22 cellular contexts compared by ENCODE assay signal in genomic region chr10:5354068-5354467, GRCh38. TPM values are rescaled to one million over a fixed set of nuclear protein-coding genes. Genes with fewer than 3 reads are reported as not detected.
DNase-seq lines count a peak whose midpoint lies in the region; ATAC-seq and TF ChIP-seq lines count a peak whose summit lies in the region.
"Had no signal": no experiment of that assay in that cellular context is flagged by ENCODE, and none has a peak within 500 bp of the region (broad histone marks: within the 10 kb centered on the region; RNA-seq: fewer than 3 reads in every experiment).

No MANE protein-coding gene starts in this region.

- intact Hi-C loops in activated CD8-positive, alpha-beta T cell treated with anti-CD3 and anti-CD28 coated beads for 36 hours (cut with micrococcal nuclease) = no loop called here
- intact Hi-C loops in activated CD4-positive, alpha-beta T cell treated with anti-CD3 and anti-CD28 coated beads, Interleukin-2, amount 10 ng/mL, durations not matched to agents 24 days and 14 days (cut with micrococcal nuclease) = no loop called here

- peaks cover 12% of the 10 kb centered on the region; the same call in 2 of the 3 replicates for H3K4me1 Mint-ChIP-seq in GM23338
- peaks cover 13% of the 10 kb centered on the region for H3K4me1 Mint-ChIP-seq in activated CD8-positive, alpha-beta T cell treated with anti-CD3 and anti-CD28 coated beads for 36 hours (ENCODE audit: low read depth)
- peaks cover 8% of the 10 kb centered on the region for H3K4me1 Mint-ChIP-seq in activated CD4-positive, alpha-beta T cell treated with anti-CD3 and anti-CD28 coated beads, Interleukin-2, amount 10 ng/mL, durations not matched to agents 24 days and 14 days
- H3K4me1 Mint-ChIP-seq: brain, naive B cell had no signal

- no peaks in the 10 kb centered on the region for H3K36me3 ChIP-seq in GM23338 (ENCODE audit: insufficient read depth)
- H3K36me3 ChIP-seq: thoracic aorta had no signal

- H3K79me2 ChIP-seq in GM23338 (replicated peaks; ENCODE audit: insufficient read depth) = no peaks in the 10 kb centered on the region

- 0 out of 2 replicates have a peak overlapping the region, but pooled peaks have one; percentile 34 for H2AFZ ChIP-seq in GM23338

- no peaks in the 10 kb centered on the region for H3K27me3 ChIP-seq in GM23338 (ENCODE audit: insufficient read depth)

- H3K27ac ChIP-seq in GM23338 (ENCODE audit: low read depth) = no peak overlapping the region
- H3K27ac ChIP-seq: thoracic aorta had no signal

- H3K27me3 Mint-ChIP-seq in GM23338 (ENCODE audit: insufficient read depth, low read depth, poor library complexity) = no peaks in the 10 kb centered on the region
- peaks cover 4% of the 10 kb centered on the region for H3K27me3 Mint-ChIP-seq in activated CD8-positive, alpha-beta T cell treated with anti-CD3 and anti-CD28 coated beads for 36 hours
- peaks cover 5% of the 10 kb centered on the region for H3K27me3 Mint-ChIP-seq in activated CD4-positive, alpha-beta T cell treated with anti-CD3 and anti-CD28 coated beads, Interleukin-2, amount 10 ng/mL, durations not matched to agents 24 days and 14 days
- H3K27me3 Mint-ChIP-seq: activated naive CD8-positive, alpha-beta T cell; dendritic cell treated with granulocyte-macrophage colony-stimulating factor and Interleukin-4, amounts not matched to agents 40 ng/mL and 50 ng/mL, for 4 days had no signal

- ATAC-seq in GM19324 (IDR thresholded peaks at IDR 0.05; ENCODE audit: low FRiP score, unreplicated experiment) (peak; percentile 88), GM23338 (peak; percentile 40; the same call in 1 of the 3 replicates), HG03354 (IDR thresholded peaks at IDR 0.05; ENCODE audit: poor library complexity, severe bottlenecking, unreplicated experiment) (peak; percentile 85)
- no peak for ATAC-seq in activated CD8-positive, alpha-beta T cell treated with anti-CD3 and anti-CD28 coated beads for 36 hours
- ATAC-seq: PC-3 had no signal

- no peaks in the 10 kb centered on the region for H3F3A ChIP-seq in GM23338 (replicated peaks; ENCODE audit: low read depth)

- DNase-seq in GM23338 (ENCODE audit: low spot score) (no peak), fibroblast of pulmonary artery (ENCODE audit: low read depth) (peak; percentile 17), COR-L47 (lab: John Stamatoyannopoulos, UW) (no peak), NCI-H2029 (lab: John Stamatoyannopoulos, UW) (no peak)
- DNase-seq in activated CD8-positive, alpha-beta T cell treated with anti-CD3 and anti-CD28 coated beads for 36 hours = no peak
- no peak for DNase-seq in activated CD4-positive, alpha-beta T cell treated with anti-CD3 and anti-CD28 coated beads, Interleukin-2, amount 10 ng/mL, durations not matched to agents 24 days and 14 days
- DNase-seq: activated CD4-positive, alpha-beta T cell treated with anti-CD3 and anti-CD28 coated beads, Interleukin-2, amount 10 ng/mL, durations not matched to agents 7 days and 5 days; activated T-cell treated with anti-CD3 and anti-CD28 coated beads, Interleukin-2, amount 50 U/mL, for 1 hour; erythroblast; GF-D8; naive B cell; NCI-H524 treated with DMSO at 0.1 percent for 48 hours; PC-3; small intestine had no signal

- no peak overlapping the region for H3K4me3 Mint-ChIP-seq in GM23338
- H3K4me3 Mint-ChIP-seq in activated CD8-positive, alpha-beta T cell treated with anti-CD3 and anti-CD28 coated beads for 36 hours = no peak overlapping the region
- H3K4me3 Mint-ChIP-seq in activated CD4-positive, alpha-beta T cell treated with anti-CD3 and anti-CD28 coated beads, Interleukin-2, amount 10 ng/mL, durations not matched to agents 24 days and 14 days = no peak overlapping the region
- H3K4me3 Mint-ChIP-seq: activated CD4-positive, alpha-beta T cell treated with anti-CD3 and anti-CD28 coated beads, Interleukin-2, amount 10 ng/mL, durations not matched to agents 7 days and 5 days; activated naive CD8-positive, alpha-beta T cell; brain; dendritic cell treated with granulocyte-macrophage colony-stimulating factor and Interleukin-4, amounts not matched to agents 40 ng/mL and 50 ng/mL, for 4 days; naive B cell had no signal

- H3K27ac Mint-ChIP-seq in GM23338 = no peak overlapping the region
- H3K27ac Mint-ChIP-seq in activated CD8-positive, alpha-beta T cell treated with anti-CD3 and anti-CD28 coated beads for 36 hours = no peak overlapping the region
- no peak overlapping the region for H3K27ac Mint-ChIP-seq in activated CD4-positive, alpha-beta T cell treated with anti-CD3 and anti-CD28 coated beads, Interleukin-2, amount 10 ng/mL, durations not matched to agents 24 days and 14 days
- H3K27ac Mint-ChIP-seq: activated CD4-positive, alpha-beta T cell treated with anti-CD3 and anti-CD28 coated beads, Interleukin-2, amount 10 ng/mL, durations not matched to agents 7 days and 5 days; activated naive CD8-positive, alpha-beta T cell; brain; dendritic cell treated with granulocyte-macrophage colony-stimulating factor and Interleukin-4, amounts not matched to agents 40 ng/mL and 50 ng/mL, for 4 days had no signal

- CTCF ChIA-PET in activated CD8-positive, alpha-beta T cell treated with anti-CD3 and anti-CD28 coated beads for 36 hours (lab: Charles Lee) = no interaction called here

- no peaks in the 10 kb centered on the region for H4K20me1 ChIP-seq in GM23338 (replicated peaks; ENCODE audit: insufficient read depth)

- POLR2A ChIA-PET in activated CD8-positive, alpha-beta T cell treated with anti-CD3 and anti-CD28 coated beads for 36 hours (lab: Charles Lee) = no interaction called here

- H3K36me3 Mint-ChIP-seq in GM23338 (ENCODE audit: low read depth) = no peaks in the 10 kb centered on the region
- H3K36me3 Mint-ChIP-seq in activated CD8-positive, alpha-beta T cell treated with anti-CD3 and anti-CD28 coated beads for 36 hours (ENCODE audit: low read depth) = no peaks in the 10 kb centered on the region
- no peaks in the 10 kb centered on the region for H3K36me3 Mint-ChIP-seq in activated CD4-positive, alpha-beta T cell treated with anti-CD3 and anti-CD28 coated beads, Interleukin-2, amount 10 ng/mL, durations not matched to agents 24 days and 14 days (ENCODE audit: low read depth)
- H3K36me3 Mint-ChIP-seq: activated naive CD8-positive, alpha-beta T cell; brain; naive B cell had no signal

- H3K9me2 ChIP-seq in GM23338 (ENCODE audit: insufficient read depth) = 0 out of 2 replicates have a peak, but pooled peaks cover 2% of the 10 kb centered on the region

- H3K4me3 ChIP-seq in GM23338 (no peak overlapping the region), fibroblast of pulmonary artery (replicated peaks; ENCODE audit: low read depth, low read length) (no peak overlapping the region)
- H3K4me3 ChIP-seq: thoracic aorta had no signal

- no peaks in the 10 kb centered on the region for H3K4me1 ChIP-seq in GM23338 (ENCODE audit: insufficient read depth)

- no peak overlapping the region for H3K4me2 ChIP-seq in GM23338

- H3K9me3 Mint-ChIP-seq in GM23338 = no peaks in the 10 kb centered on the region
- H3K9me3 Mint-ChIP-seq in activated CD8-positive, alpha-beta T cell treated with anti-CD3 and anti-CD28 coated beads for 36 hours = no peaks in the 10 kb centered on the region
- peaks cover 3% of the 10 kb centered on the region for H3K9me3 Mint-ChIP-seq in activated CD4-positive, alpha-beta T cell treated with anti-CD3 and anti-CD28 coated beads, Interleukin-2, amount 10 ng/mL, durations not matched to agents 24 days and 14 days
- H3K9me3 Mint-ChIP-seq: activated CD4-positive, alpha-beta T cell treated with anti-CD3 and anti-CD28 coated beads, Interleukin-2, amount 10 ng/mL, durations not matched to agents 7 days and 5 days; dendritic cell treated with granulocyte-macrophage colony-stimulating factor and Interleukin-4, amounts not matched to agents 40 ng/mL and 50 ng/mL, for 4 days; naive B cell had no signal

- no peak for TF ChIP-seq CTCF in GM23338 (conservative IDR thresholded peaks at IDR 0.05; ENCODE audit: low read depth in 2 of 2)
- no peak for TF ChIP-seq CTCF in fibroblast of pulmonary artery (IDR thresholded peaks at IDR 0.05; ENCODE audit: low read length, missing control alignments)
- no peak for TF ChIP-seq CTCF in activated CD8-positive, alpha-beta T cell treated with anti-CD3 and anti-CD28 coated beads for 36 hours (IDR thresholded peaks at IDR 0.05)

TF ChIP-seq in GM23338, 12 proteins besides CTCF, POLR2A, EP300 and RAD21 (continues in another document):
- TF ChIP-seq JUNB (IDR thresholded peaks at IDR 0.05; ENCODE audit: unreplicated experiment) = no peak
- TF ChIP-seq EZH2 (IDR thresholded peaks at IDR 0.05; ENCODE audit: low read depth, unreplicated experiment) = no peak

RNA-seq across cellular contexts. Expression of gene UCN3, which starts 10.7 kb away (rescaled TPM):
- total RNA-seq in GM23338 (2014; rRNA removed; shearing (Covaris generic)) = not detected in 2 replicates
- polyA plus RNA-seq in GM23338 (2016; fragmentation: Nextera tagmentation; extraction: Ambion mirVana) = not detected in 2 replicates
- total RNA-seq in activated CD8-positive, alpha-beta T cell treated with anti-CD3 and anti-CD28 coated beads for 36 hours = not detected
- not detected in 2 replicates for total RNA-seq in activated CD4-positive, alpha-beta T cell treated with anti-CD3 and anti-CD28 coated beads, Interleukin-2, amount 10 ng/mL, durations not matched to agents 24 days and 14 days
- total RNA-seq: activated CD4-positive, alpha-beta T cell treated with anti-CD3 and anti-CD28 coated beads, Interleukin-2, amount 10 ng/mL, durations not matched to agents 7 days and 5 days; lung microvascular endothelial cell; PC-3; posterior vena cava; thoracic aorta had no signal

RNA-seq across cellular contexts. Expression of gene TUBAL3, which starts 50.6 kb away (rescaled TPM):
- total RNA-seq in GM23338 (2014; rRNA removed; shearing (Covaris generic)) = not detected in 2 replicates
- not detected in 2 replicates for polyA plus RNA-seq in GM23338 (2016; fragmentation: Nextera tagmentation; extraction: Ambion mirVana)
- total RNA-seq in activated CD8-positive, alpha-beta T cell treated with anti-CD3 and anti-CD28 coated beads for 36 hours = not detected
- 0.14 TPM in 1 of 2 replicates, not detected in the other for total RNA-seq in activated CD4-positive, alpha-beta T cell treated with anti-CD3 and anti-CD28 coated beads, Interleukin-2, amount 10 ng/mL, durations not matched to agents 24 days and 14 days
- total RNA-seq: activated CD4-positive, alpha-beta T cell treated with anti-CD3 and anti-CD28 coated beads, Interleukin-2, amount 10 ng/mL, durations not matched to agents 7 days and 5 days; lung microvascular endothelial cell; PC-3; posterior vena cava; thoracic aorta had no signal

RNA-seq across cellular contexts. Expression of gene NET1, which starts 58.3 kb away (rescaled TPM):
- total RNA-seq in GM23338 (2014; rRNA removed; shearing (Covaris generic)) = 93.9 and 98.3 TPM in 2 replicates
- polyA plus RNA-seq in GM23338 (2016; fragmentation: Nextera tagmentation; extraction: Ambion mirVana) = 39.8 and 47.9 TPM in 2 replicates
- total RNA-seq in activated CD8-positive, alpha-beta T cell treated with anti-CD3 and anti-CD28 coated beads for 36 hours = 10 to 100 TPM; 20.5 to 21.6 TPM
- total RNA-seq in activated CD4-positive, alpha-beta T cell treated with anti-CD3 and anti-CD28 coated beads, Interleukin-2, amount 10 ng/mL, durations not matched to agents 24 days and 14 days = 35.1 and 40.3 TPM in 2 replicates
